In genomic region chr2:69083126-69083733, GRCh38 we compare ENCODE assay signal across 1 cellular context.
A peak's percentile ranks its signal among the peaks of the same experiment; 100 is the strongest.
TF ChIP-seq lines count a peak whose summit lies in the region.

No MANE protein-coding gene starts in this region.

TF ChIP-seq in HepG2, 621 proteins besides CTCF, POLR2A, EP300 and RAD21 (continued from another document):
- no peak for TF ChIP-seq ZNF558 (CRISPR knock-in tag; IDR thresholded peaks at IDR 0.05; ENCODE audit: borderline replicate concordance)
- no peak for TF ChIP-seq CSRNP2 (CRISPR knock-in tag; conservative IDR thresholded peaks at IDR 0.05; ENCODE audit: low read depth)
- no peak for TF ChIP-seq ZNF580 (CRISPR knock-in tag; IDR thresholded peaks at IDR 0.05; ENCODE audit: borderline replicate concordance, low read depth)
- TF ChIP-seq HIC2 (CRISPR knock-in tag; IDR thresholded peaks at IDR 0.05; ENCODE audit: low read depth), result 0 out of 2 replicates have a peak, but pooled peaks have one; percentile 32
- 0 out of 2 replicates have a peak, but pooled peaks have one; percentile 0 for TF ChIP-seq ZNF350 (CRISPR knock-in tag; IDR thresholded peaks at IDR 0.05; ENCODE audit: borderline replicate concordance, low read depth)
- no peak for TF ChIP-seq HOMEZ (CRISPR knock-in tag; IDR thresholded peaks at IDR 0.05; ENCODE audit: low read depth)
- no peak for TF ChIP-seq REST (IDR thresholded peaks at IDR 0.05; ENCODE audit: borderline replicate concordance in 1 of 2, low read depth in 1 of 2, low read length in 2 of 2)
- no peak for TF ChIP-seq CHD2 (IDR thresholded peaks at IDR 0.05; ENCODE audit: low read depth, low read length)
- TF ChIP-seq GABPA (IDR thresholded peaks at IDR 0.05; ENCODE audit: low read depth, low read length), result no peak
- TF ChIP-seq GABPA (CRISPR knock-in tag; IDR thresholded peaks at IDR 0.05; ENCODE audit: low read depth), result 0 out of 2 replicates have a peak, but pooled peaks have one; percentile 2
- no peak; the same call in 1 of the 2 replicates for TF ChIP-seq MLX (CRISPR knock-in tag; IDR thresholded peaks at IDR 0.05)
- TF ChIP-seq LBX2 (CRISPR knock-in tag; IDR thresholded peaks at IDR 0.05; ENCODE audit: borderline replicate concordance), result no peak
- TF ChIP-seq SP4 (CRISPR knock-in tag; IDR thresholded peaks at IDR 0.05), result no peak
